Comparison of ENCODE assay signal across 17 cellular contexts in genomic region chr14:100230361-100230760, GRCh38. TPM values are rescaled to one million over a fixed set of nuclear protein-coding genes. Genes with fewer than 3 reads are reported as not detected.
DNase-seq lines count a peak whose midpoint lies in the region; TF ChIP-seq lines count a peak whose summit lies in the region.
"Had no signal": no experiment of that assay in that cellular context is flagged by ENCODE, and none has a peak within 500 bp of the region (broad histone marks: within the 10 kb centered on the region; RNA-seq: fewer than 3 reads in every experiment).

No MANE protein-coding gene starts in this region.

- H3K27me3 Mint-ChIP-seq in IgD-negative memory B cell (no peaks in the 10 kb centered on the region), chondrocyte (ENCODE audit: low read depth) (no peaks in the 10 kb centered on the region), neural crest cell (ENCODE audit: low read depth) (no peaks in the 10 kb centered on the region)
- H3K27me3 Mint-ChIP-seq: B cell; CD4-positive, CD25-positive, alpha-beta regulatory T cell had no signal

- H3K36me3 Mint-ChIP-seq in IgD-negative memory B cell: no peaks in the 10 kb centered on the region
- H3K36me3 Mint-ChIP-seq in chondrocyte (ENCODE audit: low read depth): peaks cover 6% of the 10 kb centered on the region
- H3K36me3 Mint-ChIP-seq in neural crest cell (ENCODE audit: low read depth): no peaks in the 10 kb centered on the region

- H3K4me1 Mint-ChIP-seq in IgD-negative memory B cell (peaks cover 9 to 21% (median 13%) of the 10 kb centered on the region in 3 donors), chondrocyte (ENCODE audit: low read depth) (peaks cover 5% of the 10 kb centered on the region), neural crest cell (peaks cover 16% of the 10 kb centered on the region)

- H3K9me3 Mint-ChIP-seq in IgD-negative memory B cell: no peaks in the 10 kb centered on the region
- no peaks in the 10 kb centered on the region for H3K9me3 Mint-ChIP-seq in chondrocyte (ENCODE audit: low read depth)
- no peaks in the 10 kb centered on the region for H3K9me3 Mint-ChIP-seq in neural crest cell

- no peak for TF ChIP-seq CTCF in chondrocyte (IDR thresholded peaks at IDR 0.05)
- no peak for TF ChIP-seq CTCF in neural crest cell (conservative IDR thresholded peaks at IDR 0.05)

- H3K27ac Mint-ChIP-seq in IgD-negative memory B cell (peak overlapping the region; percentile 35 to 71 (median 44)), chondrocyte (ENCODE audit: unreplicated experiment) (peak overlapping the region; percentile 32), neural crest cell (ENCODE audit: unreplicated experiment) (peak overlapping the region; percentile 44)
- H3K27ac Mint-ChIP-seq: B cell had no signal

- H3K4me3 Mint-ChIP-seq in IgD-negative memory B cell: no peak overlapping the region
- H3K4me3 Mint-ChIP-seq in chondrocyte (ENCODE audit: unreplicated experiment): no peak overlapping the region
- no peak overlapping the region for H3K4me3 Mint-ChIP-seq in neural crest cell
- H3K4me3 Mint-ChIP-seq: B cell had no signal

- DNase-seq in ELF-1 (ENCODE audit: low read depth, low spot score): peak; percentile 68
- DNase-seq in chondrocyte (ENCODE audit: low spot score): no peak
- no peak for DNase-seq in neural crest cell (ENCODE audit: low read depth, low spot score)
- no peak for DNase-seq in retina
- DNase-seq in activated CD4-positive, alpha-beta T cell treated with anti-CD3 and anti-CD28 coated beads for 1 hour: no peak
- no peak for DNase-seq in stimulated activated CD4-positive, alpha-beta T cell treated with anti-CD3 and anti-CD28 coated beads, Interleukin-4, amount 100 ng/mL, for 4 hours
- no peak for DNase-seq in NCI-H1105 (lab: John Stamatoyannopoulos, UW)
- DNase-seq: CD4-positive, CD25-positive, alpha-beta regulatory T cell; MV-4-11; NCI-H1436; NCI-H2029 treated with DMSO at 0.1 percent for 48 hours; NCI-H2171 treated with DMSO at 0.1 percent for 48 hours; NCI-H82; PC-3; SJCRH30 had no signal

RNA-seq across cellular contexts. Expression of gene YY1, which starts 8.6 kb away (rescaled TPM):
- polyA plus RNA-seq in IgD-negative memory B cell: 17.7 TPM
- total RNA-seq in chondrocyte: 69.8 to 72.8 TPM (median 70.0 TPM) in 3 replicates
- total RNA-seq in neural crest cell: 72.0 and 79.9 TPM in 2 replicates
